In genomic region chr1:156704166-156704711, GRCh38 we compare ENCODE assay signal across 1 cellular context.
TF ChIP-seq lines count a peak whose summit lies in the region.

No MANE protein-coding gene starts in this region.

TF ChIP-seq in IMR-90, 13 proteins besides CTCF, POLR2A, EP300 and RAD21:
- TF ChIP-seq USF2 (IDR thresholded peaks at IDR 0.05; ENCODE audit: low read depth, low read length) (no peak), MAZ (IDR thresholded peaks at IDR 0.05; ENCODE audit: borderline replicate concordance, low read depth, low read length) (no peak), ELK1 (IDR thresholded peaks at IDR 0.05; ENCODE audit: borderline replicate concordance, low read depth, low read length) (no peak), FOS (IDR thresholded peaks at IDR 0.05; ENCODE audit: low read depth, low read length) (no peak), CEBPB (IDR thresholded peaks at IDR 0.05; ENCODE audit: low read depth, low read length) (no peak), MXI1 (IDR thresholded peaks at IDR 0.05; ENCODE audit: borderline replicate concordance, low read depth, low read length) (no peak), RFX5 (IDR thresholded peaks at IDR 0.05; ENCODE audit: low read depth, low read length) (no peak), MAFK (IDR thresholded peaks at IDR 0.05; ENCODE audit: low read depth, low read length) (no peak), SMC3 (IDR thresholded peaks at IDR 0.05; ENCODE audit: low read depth, low read length) (no peak)
